In the genomic region with DNA sequence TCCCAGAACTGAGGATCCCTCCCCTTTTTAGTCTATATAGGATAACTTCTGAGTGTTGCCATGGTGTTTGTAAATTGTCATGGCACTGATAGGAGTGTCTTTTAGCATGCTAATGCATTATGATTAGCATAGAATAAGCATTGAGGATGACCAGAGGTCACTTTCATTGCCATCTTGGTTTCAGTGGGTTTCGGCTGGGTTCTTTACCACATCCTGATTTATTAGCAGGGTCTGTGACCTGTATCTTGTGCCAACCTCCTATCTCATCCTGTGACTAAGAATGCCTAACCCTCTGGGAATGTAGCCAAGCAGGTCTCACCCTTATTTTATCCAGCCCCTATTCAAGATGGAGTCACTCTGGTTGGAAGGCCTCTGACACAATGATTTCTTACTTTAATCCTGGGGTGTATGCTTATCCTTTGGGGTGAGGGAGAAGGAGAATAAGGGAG, we compare ENCODE assay signal across 25 cellular contexts. TPM values are rescaled to one million over a fixed set of nuclear protein-coding genes. Genes with fewer than 3 reads are reported as not detected.
DNase-seq lines count a peak whose midpoint lies in the region; ATAC-seq, FAIRE-seq and TF ChIP-seq lines count a peak whose summit lies in the region.
"Had no signal": no experiment of that assay in that cellular context is flagged by ENCODE, and none has a peak within 500 bp of the region (broad histone marks: within the 10 kb centered on the region; RNA-seq: fewer than 3 reads in every experiment).

No MANE protein-coding gene starts in this region.

- H4K5ac ChIP-seq in H9 (ENCODE audit: insufficient read length, low read depth, low read length), result no peak overlapping the region

- intact Hi-C loops in PC-3 (cut with micrococcal nuclease), result no loop called here

- no peaks in the 10 kb centered on the region; the same call in 1 of the 2 replicates for H3K9me2 ChIP-seq in PC-3 (replicated peaks; ENCODE audit: low read length)

- H3K9me3 Mint-ChIP-seq in H9, result no peaks in the 10 kb centered on the region
- H3K9me3 Mint-ChIP-seq: memory B cell, natural killer cell had no signal

- CTCF ChIA-PET in PC-3 (lab: Charles Lee), result no interaction called here

- POLR2A ChIA-PET in PC-3 (lab: Charles Lee; ENCODE audit: unreplicated experiment), result no interaction called here

- H3K27ac ChIP-seq in H9 (ENCODE audit: insufficient read length, low read depth, low read length) (no peak overlapping the region), PC-3 (ENCODE audit: low read length) (peak overlapping the region; percentile 57)
- H3K27ac ChIP-seq: SJSA1 had no signal

- no peak overlapping the region for H2BK12ac ChIP-seq in H9 (ENCODE audit: insufficient read length, low read depth, low read length)

- no peaks in the 10 kb centered on the region for H3F3A ChIP-seq in PC-3 (ENCODE audit: low read length, unreplicated experiment)

- H2BK5ac ChIP-seq in H9 (ENCODE audit: insufficient read length, low read length), result no peak overlapping the region

- H3K23ac ChIP-seq in H9 (ENCODE audit: insufficient read length, low read depth, low read length), result no peak overlapping the region

- H4K20me1 ChIP-seq in H9 (ENCODE audit: control insufficient read depth, insufficient read depth, insufficient read length) (no peaks in the 10 kb centered on the region), PC-3 (ENCODE audit: low read length) (no peaks in the 10 kb centered on the region)

- H3K14ac ChIP-seq in H9 (ENCODE audit: insufficient read depth, low read length), result no peak overlapping the region

- H4K8ac ChIP-seq in H9 (replicated peaks; ENCODE audit: insufficient read length, low read depth, low read length), result no peak overlapping the region

- H2BK15ac ChIP-seq in H9 (ENCODE audit: low read depth, low read length), result no peak overlapping the region

- no peak overlapping the region for H3K27ac Mint-ChIP-seq in H9
- H3K27ac Mint-ChIP-seq: memory B cell, natural killer cell had no signal

- H4K91ac ChIP-seq in H9 (ENCODE audit: insufficient read length, low read depth, low read length), result no peak overlapping the region

- H3K79me2 ChIP-seq in H9 (ENCODE audit: insufficient read depth, low read length), result no peaks in the 10 kb centered on the region
- no peaks in the 10 kb centered on the region for H3K79me2 ChIP-seq in PC-3 (ENCODE audit: low read length)

- TF ChIP-seq CTCF in H9 (conservative IDR thresholded peaks at IDR 0.05) (no peak), PC-3 (conservative IDR thresholded peaks at IDR 0.05; ENCODE audit: low read depth, low read length) (no peak), bronchial epithelial cell (IDR thresholded peaks at IDR 0.05; ENCODE audit: insufficient read depth, low read length, severe bottlenecking) (no peak)

- H3K4me2 ChIP-seq in H9 (ENCODE audit: insufficient read depth, insufficient read length, low read length) (no peak overlapping the region), PC-3 (ENCODE audit: low read length) (peak overlapping the region; percentile 19; the same call in 1 of the 2 replicates)

- no peak overlapping the region for H3K4me3 ChIP-seq in PC-3 (ENCODE audit: low read length)
- no peak overlapping the region for H3K4me3 ChIP-seq in bronchial epithelial cell (ENCODE audit: low read depth, low read length)
- H3K4me3 ChIP-seq: SJSA1 had no signal

- peak; percentile 52 for FAIRE-seq in bronchial epithelial cell (lab: Jason Lieb, UNC)

- peaks cover 25 to 26% of the 10 kb centered on the region in 2 experiments for H3K4me1 Mint-ChIP-seq in H9
- H3K4me1 Mint-ChIP-seq: natural killer cell had no signal

- peak overlapping the region; percentile 27 for H2BK20ac ChIP-seq in H9 (ENCODE audit: low read depth, low read length, poor library complexity, severe bottlenecking)

- H3K79me1 ChIP-seq in H9 (ENCODE audit: insufficient read depth, low read depth, low read length, poor library complexity, severe bottlenecking), result no peaks in the 10 kb centered on the region

- H2AFZ ChIP-seq in H9 (ENCODE audit: low read length), result no peak overlapping the region
- peak overlapping the region; percentile 16; the same call in 1 of the 2 replicates for H2AFZ ChIP-seq in PC-3 (ENCODE audit: low read length)

- BruUV-seq in PC-3 (replicated peaks; lab: Mats Ljungman, UMichigan), result no TSS peak

- DNase-seq in H9 (no peak), PC-3 (peak; percentile 96), bronchial epithelial cell (ENCODE audit: low read depth) (peak; percentile 89), myocyte (ENCODE audit: low read depth) (peak; percentile 14), NCI-H510A (lab: John Stamatoyannopoulos, UW) (no peak), NCI-H2081 treated with DMSO at 0.1 percent for 48 hours (lab: John Stamatoyannopoulos, UW) (no peak), SHP77 treated with DMSO at 0.1 percent for 48 hours (lab: John Stamatoyannopoulos, UW) (no peak), NOMO-1 (lab: John Stamatoyannopoulos, UW; ENCODE audit: unreplicated experiment in 2 of 2) (no peak)
- DNase-seq: activated CD8-positive, alpha-beta memory T cell treated with anti-CD3 and anti-CD28 coated beads for 24 hours; cerebellar nuclear complex; COR-L47; effector CD8-positive, alpha-beta T cell; hippocampal formation; islet precursor cell; MM.1S; natural killer cell; NCI-H187; posterior cingulate gyrus; stimulated activated CD4-positive, alpha-beta T cell treated with anti-CD3 and anti-CD28 coated beads, Interleukin-2, amount 100 ng/mL, for 48 hours had no signal

- no peak overlapping the region for H3K56ac ChIP-seq in H9 (ENCODE audit: insufficient read length, low read depth, low read length)

- no peak overlapping the region for H2AK5ac ChIP-seq in H9 (ENCODE audit: insufficient read length, low read length)

- H3T11ph ChIP-seq in H9 (ENCODE audit: low read length), result peak overlapping the region; percentile 3

- ATAC-seq in PC-3, result peak; percentile 74
- ATAC-seq: activated CD4-positive, CD25-positive, alpha-beta regulatory T cell treated with anti-CD3 and anti-CD28 coated beads, Interleukin-2, amount 50 U/mL, for 24 hours; natural killer cell had no signal

- H3K18ac ChIP-seq in H9 (ENCODE audit: insufficient read length, low read depth, low read length), result no peak overlapping the region

- peaks cover 5% of the 10 kb centered on the region for H3K23me2 ChIP-seq in H9 (ENCODE audit: insufficient read length, low read depth, low read length, poor library complexity, severe bottlenecking)

- H3K27me3 ChIP-seq in H9 (ENCODE audit: insufficient read depth, low read length), result no peaks in the 10 kb centered on the region
- no peaks in the 10 kb centered on the region for H3K27me3 ChIP-seq in PC-3 (ENCODE audit: low read length)
- H3K27me3 ChIP-seq in bronchial epithelial cell (ENCODE audit: control insufficient read depth, insufficient read depth, low read length), result no peaks in the 10 kb centered on the region

- no peak overlapping the region for H2BK120ac ChIP-seq in H9 (ENCODE audit: low read depth, low read length, poor library complexity, severe bottlenecking)

- H3K4ac ChIP-seq in H9 (ENCODE audit: low read depth, low read length), result no peak overlapping the region

- H3K36me3 ChIP-seq in PC-3 (ENCODE audit: low read depth, low read length) (no peaks in the 10 kb centered on the region), bronchial epithelial cell (ENCODE audit: control insufficient read depth, insufficient read depth, low read length) (no peaks in the 10 kb centered on the region)
- H3K36me3 ChIP-seq: SJSA1 had no signal

- H3K9ac ChIP-seq in H9 (ENCODE audit: extremely low read depth, insufficient read length, low read length) (no peak overlapping the region), PC-3 (ENCODE audit: low read length) (no peak overlapping the region; the same call in 1 of the 2 replicates)

- H3K36me3 Mint-ChIP-seq in H9 (ENCODE audit: insufficient read depth in 1 of 3, low read depth in 3 of 3), result no peaks in the 10 kb centered on the region
- H3K36me3 Mint-ChIP-seq: memory B cell, natural killer cell had no signal

- H3K4me3 Mint-ChIP-seq in H9, result no peak overlapping the region
- H3K4me3 Mint-ChIP-seq: memory B cell, natural killer cell had no signal

- WGBS in H9 (ENCODE audit: extremely low coverage, insufficient read length, low lambda C conversion rate), result no CpG with 5 or more reads among the region's 1 CpG

- H3K4me1 ChIP-seq in H9 (ENCODE audit: insufficient read depth, low read length) (peaks cover 7% of the 10 kb centered on the region; the same call in 1 of the 2 replicates), PC-3 (ENCODE audit: insufficient read depth, low read length) (peaks cover 16% of the 10 kb centered on the region)
- H3K4me1 ChIP-seq: SJSA1 had no signal

- peaks cover 6% of the 10 kb centered on the region; the same call in 1 of the 2 replicates for H3K27me3 Mint-ChIP-seq in H9 (ENCODE audit: low read depth)

- H3K9me3 ChIP-seq in H9 (ENCODE audit: control insufficient read depth, low read depth, low read length) (no peaks in the 10 kb centered on the region), PC-3 (ENCODE audit: low read length) (no peaks in the 10 kb centered on the region)
- H3K9me3 ChIP-seq: SJSA1 had no signal

RNA-seq across cellular contexts. Expression of gene WFDC2, which starts 19.6 kb away (rescaled TPM):
- 57.1 and 59.6 TPM in 2 replicates for total RNA-seq in H9 (2021)
- not detected in 2 replicates for total RNA-seq in PC-3 (2014; rRNA removed)
- total RNA-seq in bronchial epithelial cell, result not detected in 2 replicates
- not detected in 2 replicates for total RNA-seq in myocyte
- polyA plus RNA-seq in myocyte (2012), result not detected
- total RNA-seq: G401, natural killer cell, SJSA1, skeletal muscle tissue, urinary bladder had no signal

RNA-seq across cellular contexts. Expression of gene SPINT3, which starts 26.3 kb away (rescaled TPM):
- total RNA-seq in H9 (2021), result not detected in 2 replicates
- total RNA-seq in PC-3 (2014; rRNA removed), result not detected in 2 replicates
- total RNA-seq in bronchial epithelial cell, result not detected in 2 replicates
- total RNA-seq in myocyte, result not detected in 2 replicates
- not detected for polyA plus RNA-seq in myocyte (2012)
- total RNA-seq: G401, natural killer cell, SJSA1, skeletal muscle tissue, urinary bladder had no signal
- polyA plus RNA-seq: urinary bladder had no signal

RNA-seq across cellular contexts. Expression of gene WFDC6, which starts 50.2 kb away (rescaled TPM):
- total RNA-seq in H9 (2021), result not detected in 2 replicates
- total RNA-seq in PC-3 (2014; rRNA removed), result not detected in 2 replicates
- total RNA-seq in bronchial epithelial cell, result not detected in 2 replicates
- not detected in 2 replicates for total RNA-seq in myocyte
- not detected for polyA plus RNA-seq in myocyte (2012)
- total RNA-seq: G401, natural killer cell, SJSA1, skeletal muscle tissue, urinary bladder had no signal
- polyA plus RNA-seq: urinary bladder had no signal

RNA-seq across cellular contexts. Expression of gene EPPIN, which starts 58.1 kb away (rescaled TPM):
- total RNA-seq in H9 (2021), result not detected in 2 replicates
- not detected in 2 replicates for total RNA-seq in PC-3 (2014; rRNA removed)
- total RNA-seq in bronchial epithelial cell, result not detected in 2 replicates
- total RNA-seq in myocyte, result not detected in 2 replicates
- not detected for polyA plus RNA-seq in myocyte (2012)
- total RNA-seq: G401, natural killer cell, SJSA1, skeletal muscle tissue, urinary bladder had no signal
- polyA plus RNA-seq: urinary bladder had no signal

Comparison
In these comparisons a context has a peak if more than half of its experiments do, and no peak if none do; other contexts are left out.
1. DNase-seq: peak in PC-3 (single experiment), bronchial epithelial cell (single experiment) and myocyte (single experiment); none in H9 (single experiment), NCI-H510A (single experiment), NCI-H2081 treated with DMSO at 0.1 percent for 48 hours (single experiment), SHP77 treated with DMSO at 0.1 percent for 48 hours (single experiment) and NOMO-1 (0 of 2).
2. RNA of gene WFDC2, which starts 19.6 kb away (total RNA-seq): 57.1 to 59.6 TPM in H9; not detected in PC-3, not detected in bronchial epithelial cell and not detected in myocyte; every median in the first group is over 10 times any median in the second.